Comparison of ENCODE assay signal across 8 cellular contexts in genomic region chr1:37480125-37480466, GRCh38. TPM values are rescaled to one million over a fixed set of nuclear protein-coding genes. Genes with fewer than 3 reads are reported as not detected.
DNase-seq lines count a peak whose midpoint lies in the region; ATAC-seq and TF ChIP-seq lines count a peak whose summit lies in the region.

No MANE protein-coding gene starts in this region.

- H3K9me3 ChIP-seq in right atrium auricular region (no peaks in the 10 kb centered on the region), BE2C (no peaks in the 10 kb centered on the region)

- peaks cover 50% of the 10 kb centered on the region for H3K4me1 Mint-ChIP-seq in activated CD4-positive, alpha-beta memory T cell treated with anti-CD3 and anti-CD28 coated beads, Interleukin-2, amount 10 ng/mL, durations not matched to agents 7 days and 5 days
- H3K4me1 Mint-ChIP-seq in stimulated activated naive B cell treated with anti-CD40 and anti-IgM and Interleukin-4, amounts not matched to agents 10 μg/mL and 1 μg/mL and 100 μg/mL, for 72 hours: peaks cover 37 to 71% of the 10 kb centered on the region in 2 donors

- no peak for ATAC-seq in stimulated activated naive B cell treated with anti-CD40 and anti-IgM and Interleukin-4, amounts not matched to agents 10 μg/mL and 1 μg/mL and 100 μg/mL, for 72 hours (replicated peaks)

- peaks cover 69% of the 10 kb centered on the region for H3K36me3 ChIP-seq in right atrium auricular region
- H3K36me3 ChIP-seq in BE2C: peaks cover 7% of the 10 kb centered on the region

- TF ChIP-seq CTCF in HL-60 (IDR thresholded peaks at IDR 0.05; ENCODE audit: insufficient read depth, low read length) (no peak), right atrium auricular region (IDR thresholded peaks at IDR 0.05) (no peak), BE2C (IDR thresholded peaks at IDR 0.05; ENCODE audit: low read depth, low read length) (no peak)

- no peaks in the 10 kb centered on the region for H3K9me3 Mint-ChIP-seq in activated CD4-positive, alpha-beta memory T cell treated with anti-CD3 and anti-CD28 coated beads, Interleukin-2, amount 10 ng/mL, durations not matched to agents 7 days and 5 days
- no peaks in the 10 kb centered on the region for H3K9me3 Mint-ChIP-seq in stimulated activated naive B cell treated with anti-CD40 and anti-IgM and Interleukin-4, amounts not matched to agents 10 μg/mL and 1 μg/mL and 100 μg/mL, for 72 hours

- H3K27ac ChIP-seq in HL-60 (replicated peaks) (peak overlapping the region; percentile 92), right atrium auricular region (peak overlapping the region; percentile 94 to 97)

- DNase-seq in HL-60 (ENCODE audit: low read depth in 1 of 2, low spot score in 1 of 2): no peak
- DNase-seq in activated CD4-positive, alpha-beta memory T cell treated with anti-CD3 and anti-CD28 coated beads, Interleukin-2, amount 10 ng/mL, durations not matched to agents 7 days and 5 days: no peak
- DNase-seq in right atrium auricular region (ENCODE audit: low spot score): peak; percentile 57
- no peak for DNase-seq in stimulated activated naive B cell treated with anti-CD40 and anti-IgM and Interleukin-4, amounts not matched to agents 10 μg/mL and 1 μg/mL and 100 μg/mL, for 72 hours
- no peak for DNase-seq in hippocampal formation (lab: John Stamatoyannopoulos, UW)
- no peak for DNase-seq in glomerular visceral epithelial cell (ENCODE audit: extremely low spot score)
- DNase-seq in central memory CD4-positive, alpha-beta T cell: no peak
- no peak for DNase-seq in BE2C

- H3K27me3 ChIP-seq in HL-60 (ENCODE audit: insufficient read depth, poor library complexity, severe bottlenecking) (no peaks in the 10 kb centered on the region), right atrium auricular region (no peaks in the 10 kb centered on the region), BE2C (no peaks in the 10 kb centered on the region)

- H3K27ac Mint-ChIP-seq in activated CD4-positive, alpha-beta memory T cell treated with anti-CD3 and anti-CD28 coated beads, Interleukin-2, amount 10 ng/mL, durations not matched to agents 7 days and 5 days: peak overlapping the region; percentile 99
- H3K27ac Mint-ChIP-seq in stimulated activated naive B cell treated with anti-CD40 and anti-IgM and Interleukin-4, amounts not matched to agents 10 μg/mL and 1 μg/mL and 100 μg/mL, for 72 hours: peak overlapping the region; percentile 97

- POLR2A ChIA-PET in activated CD4-positive, alpha-beta memory T cell treated with anti-CD3 and anti-CD28 coated beads, Interleukin-2, amount 10 ng/mL, durations not matched to agents 7 days and 5 days (lab: Charles Lee): interaction anchor here (0.6 to 3.8 kb wide), 9 partner anchors 7 to 211 kb away, joined by 3 to 45 read pairs (median 7); partner anchors contain the start of genes CDCA8 and MEAF6

- H3K36me3 Mint-ChIP-seq in activated CD4-positive, alpha-beta memory T cell treated with anti-CD3 and anti-CD28 coated beads, Interleukin-2, amount 10 ng/mL, durations not matched to agents 7 days and 5 days (ENCODE audit: low read depth): peaks cover 82% of the 10 kb centered on the region
- H3K36me3 Mint-ChIP-seq in stimulated activated naive B cell treated with anti-CD40 and anti-IgM and Interleukin-4, amounts not matched to agents 10 μg/mL and 1 μg/mL and 100 μg/mL, for 72 hours: peaks cover 74% of the 10 kb centered on the region in 2 donors

- CTCF ChIA-PET in activated CD4-positive, alpha-beta memory T cell treated with anti-CD3 and anti-CD28 coated beads, Interleukin-2, amount 10 ng/mL, durations not matched to agents 7 days and 5 days (lab: Charles Lee): interaction anchor here (1.1 to 2.5 kb wide), 4 partner anchors 9 to 34 kb away, joined by 3 to 22 read pairs (median 10); partner anchors contain the start of gene MEAF6

- H3K4me1 ChIP-seq in right atrium auricular region (peaks cover 0 to 64% of the 10 kb centered on the region in 2 donors), BE2C (peaks cover 16% of the 10 kb centered on the region)

- H3K4me3 ChIP-seq in HL-60 (replicated peaks; ENCODE audit: insufficient read depth, low read length) (peak overlapping the region; percentile 69), right atrium auricular region (peak overlapping the region in 1 of 2 donors; percentile 35), BE2C (ENCODE audit: low read depth, low read length) (no peak overlapping the region)

- peak overlapping the region; percentile 98 for H3K4me3 Mint-ChIP-seq in activated CD4-positive, alpha-beta memory T cell treated with anti-CD3 and anti-CD28 coated beads, Interleukin-2, amount 10 ng/mL, durations not matched to agents 7 days and 5 days
- H3K4me3 Mint-ChIP-seq in stimulated activated naive B cell treated with anti-CD40 and anti-IgM and Interleukin-4, amounts not matched to agents 10 μg/mL and 1 μg/mL and 100 μg/mL, for 72 hours: peak overlapping the region; percentile 90 to 96

- H3K27me3 Mint-ChIP-seq in activated CD4-positive, alpha-beta memory T cell treated with anti-CD3 and anti-CD28 coated beads, Interleukin-2, amount 10 ng/mL, durations not matched to agents 7 days and 5 days: no peaks in the 10 kb centered on the region
- H3K27me3 Mint-ChIP-seq in stimulated activated naive B cell treated with anti-CD40 and anti-IgM and Interleukin-4, amounts not matched to agents 10 μg/mL and 1 μg/mL and 100 μg/mL, for 72 hours: no peaks in the 10 kb centered on the region

RNA-seq across cellular contexts. Expression of gene ZC3H12A, which starts 5.7 kb away (rescaled TPM):
- 10 to 100 TPM; 29.9 to 31.1 TPM for total RNA-seq in activated CD4-positive, alpha-beta memory T cell treated with anti-CD3 and anti-CD28 coated beads, Interleukin-2, amount 10 ng/mL, durations not matched to agents 7 days and 5 days
- total RNA-seq in right atrium auricular region: 10 to 100 TPM in 1 of 2 donors, 1 to 10 TPM in 1; 9.4 to 13.5 TPM
- 1.6 TPM for polyA plus RNA-seq in BE2C (2012; ENCODE audit: insufficient read depth, insufficient read length, low read depth)

RNA-seq across cellular contexts. Expression of gene MEAF6, which starts 34.5 kb away (rescaled TPM):
- total RNA-seq in activated CD4-positive, alpha-beta memory T cell treated with anti-CD3 and anti-CD28 coated beads, Interleukin-2, amount 10 ng/mL, durations not matched to agents 7 days and 5 days: 10 to 100 TPM; 63.7 to 64.2 TPM
- 10 to 100 TPM; 50.4 to 61.0 TPM for total RNA-seq in right atrium auricular region
- 54.8 TPM for polyA plus RNA-seq in BE2C (2012; ENCODE audit: insufficient read depth, insufficient read length, low read depth)
